23 cellular contexts compared by ENCODE assay signal in genomic region chr18:35473562-35473961, GRCh38.
"Had no signal": no experiment of that assay in that cellular context is flagged by ENCODE, and none has a peak within 500 bp of the region (broad histone marks: within the 10 kb centered on the region; RNA-seq: fewer than 3 reads in every experiment).

No MANE protein-coding gene starts in this region.

- H3K4me1 ChIP-seq: left ventricle myocardium inferior, parathyroid adenoma, testis had no signal

- DNase-seq: head of caudate nucleus; hippocampal formation; immature natural killer cell; left ventricle myocardium inferior; natural killer cell; psoas muscle; right lobe of liver; stimulated activated CD4-positive, alpha-beta T cell treated with anti-CD3 and anti-CD28 coated beads, Interleukin-1b, Interleukin-23, amount 100 ng/mL, for 48 hours; stimulated activated CD4-positive, alpha-beta T cell treated with anti-CD3 and anti-CD28 coated beads, Interleukin-2, amount 100 ng/mL, for 48 hours; stimulated activated CD4-positive, alpha-beta T cell treated with anti-CD3 and anti-CD28 coated beads, Interleukin-4, amount 100 ng/mL, for 4 hours; stimulated activated CD8-positive, alpha-beta memory T cell treated with anti-CD3 and anti-CD28 coated beads, Interleukin-4, amount 100 ng/mL, for 48 hours; stimulated activated naive CD4-positive, alpha-beta T cell treated with Interleukin-2 at 50 U/mL for 16 hours; stimulated activated naive CD8-positive, alpha-beta T cell treated with anti-CD3 and anti-CD28 coated beads, Interleukin-15, amount 100 ng/mL, for 72 hours; testis; thyroid gland; transverse colon; upper lobe of left lung had no signal

- H3K9ac ChIP-seq: parathyroid adenoma had no signal

- ATAC-seq: natural killer cell; psoas muscle; right lobe of liver; stimulated activated memory B cell treated with anti-CD40 and anti-IgM and Interleukin-4, amounts not matched to agents 10 μg/mL and 1 μg/mL and 100 μg/mL, for 72 hours; stimulated activated naive CD8-positive, alpha-beta T cell treated with anti-CD3 and anti-CD28 coated beads, Interleukin-15, amount 100 ng/mL, for 72 hours had no signal

- H3K9me3 ChIP-seq: left ventricle myocardium inferior, psoas muscle, right atrium auricular region, right lobe of liver, testis, thyroid gland, transverse colon, upper lobe of left lung had no signal

- H3K4me3 ChIP-seq: left ventricle myocardium inferior, lung, psoas muscle, right atrium auricular region, right lobe of liver, smooth muscle cell, testis, thyroid gland, transverse colon, upper lobe of left lung had no signal

- H3K27me3 ChIP-seq: right atrium auricular region, right lobe of liver, testis, thyroid gland, transverse colon, upper lobe of left lung had no signal

- FAIRE-seq: islet of Langerhans had no signal

- H3K79me2 ChIP-seq: parathyroid adenoma had no signal

- H2AFZ ChIP-seq: parathyroid adenoma had no signal

- H3K27ac ChIP-seq: left ventricle myocardium inferior, parathyroid adenoma, psoas muscle, right atrium auricular region, right lobe of liver, testis, thyroid gland, transverse colon, upper lobe of left lung had no signal

- H3K36me3 ChIP-seq: left ventricle myocardium inferior, right atrium auricular region, thyroid gland, transverse colon had no signal

- H3K4me2 ChIP-seq: smooth muscle cell had no signal
